In genomic region chr3:105747056-105747455, GRCh38 we compare ENCODE assay signal across 8 cellular contexts.
DNase-seq lines count a peak whose midpoint lies in the region; ATAC-seq, FAIRE-seq and TF ChIP-seq lines count a peak whose summit lies in the region.

No MANE protein-coding gene starts in this region.

- peak overlapping the region; percentile 57 for H3K4me2 ChIP-seq in mesenchymal stem cell (ENCODE audit: low read length, poor library complexity, severe bottlenecking)

- no peak overlapping the region for H3K4ac ChIP-seq in mesenchymal stem cell (ENCODE audit: low read depth in 1 of 2, low read length in 2 of 2)

- no peak overlapping the region for H2BK12ac ChIP-seq in mesenchymal stem cell (ENCODE audit: low read length in 2 of 2)

- H3K9me3 ChIP-seq in mesenchymal stem cell (ENCODE audit: control insufficient read depth, low read length), result no peaks in the 10 kb centered on the region

- peak overlapping the region; percentile 76 for H3K9ac ChIP-seq in mesenchymal stem cell (ENCODE audit: low read length)

- H2AFZ ChIP-seq in mesenchymal stem cell (ENCODE audit: low read depth, low read length), result no peak overlapping the region

- H3K27me3 ChIP-seq in bronchial epithelial cell (ENCODE audit: control insufficient read depth, insufficient read depth, low read length) (no peaks in the 10 kb centered on the region), mesenchymal stem cell (ENCODE audit: control insufficient read depth in 1 of 2, insufficient read depth in 1 of 2, low read length in 2 of 2) (no peaks in the 10 kb centered on the region)

- H2BK120ac ChIP-seq in mesenchymal stem cell (ENCODE audit: low read depth, low read length), result no peak overlapping the region

- H3K27ac ChIP-seq in mesenchymal stem cell (ENCODE audit: low read length, poor library complexity, severe bottlenecking), result peak overlapping the region; percentile 93

- H2BK15ac ChIP-seq in mesenchymal stem cell (ENCODE audit: low read depth, poor library complexity, severe bottlenecking), result no peak overlapping the region

- FAIRE-seq in bronchial epithelial cell (lab: Jason Lieb, UNC), result no peak

- no peak overlapping the region for H2AK5ac ChIP-seq in mesenchymal stem cell (ENCODE audit: low read length, severe bottlenecking)

- H3K36me3 ChIP-seq in bronchial epithelial cell (ENCODE audit: control insufficient read depth, insufficient read depth, low read length), result peaks cover 3% of the 10 kb centered on the region
- H3K36me3 ChIP-seq in mesenchymal stem cell (ENCODE audit: control insufficient read depth in 1 of 2, insufficient read depth in 2 of 2, low read depth in 1 of 2, low read length in 2 of 2), result peaks cover 0 to 50% of the 10 kb centered on the region in 2 experiments

- no peak overlapping the region for H4K8ac ChIP-seq in mesenchymal stem cell (ENCODE audit: low read length)

- no peak overlapping the region for H2BK5ac ChIP-seq in mesenchymal stem cell (ENCODE audit: low read depth, low read length, poor library complexity, severe bottlenecking)

- no peak overlapping the region for H3K18ac ChIP-seq in mesenchymal stem cell (ENCODE audit: low read depth in 1 of 2, low read length in 2 of 2)

- H3K14ac ChIP-seq in mesenchymal stem cell (ENCODE audit: low read length in 2 of 2), result no peak overlapping the region

- ATAC-seq in HG03432 (IDR thresholded peaks at IDR 0.05; ENCODE audit: unreplicated experiment), result peak; percentile 10
- ATAC-seq in HG03378 (IDR thresholded peaks at IDR 0.05; ENCODE audit: unreplicated experiment), result no peak

- H3K4me3 ChIP-seq in bronchial epithelial cell (ENCODE audit: low read depth, low read length) (no peak overlapping the region), mesenchymal stem cell (ENCODE audit: insufficient read depth in 1 of 2, low read depth in 1 of 2, low read length in 2 of 2) (no peak overlapping the region)

- peaks cover 5% of the 10 kb centered on the region for H3K79me1 ChIP-seq in mesenchymal stem cell (replicated peaks; ENCODE audit: low read length, poor library complexity, severe bottlenecking)

- WGBS in mesenchymal stem cell, result 75% methylated on average over 2 of the region's 3 CpGs

- DNase-seq in AG08395 (ENCODE audit: low spot score), result peak; percentile 69
- peak; percentile 62 for DNase-seq in bronchial epithelial cell (ENCODE audit: low read depth)
- peak; percentile 53 for DNase-seq in mesenchymal stem cell
- DNase-seq in NOMO-1 treated with DMSO at 0.1 percent for 48 hours (lab: John Stamatoyannopoulos, UW; ENCODE audit: unreplicated experiment), result no peak
- no peak for DNase-seq in hepatic stellate cell (ENCODE audit: low spot score)
- no peak for DNase-seq in hippocampal formation (lab: John Stamatoyannopoulos, UW)

- H3K4me1 ChIP-seq in mesenchymal stem cell (ENCODE audit: control insufficient read depth, insufficient read depth, low read depth, low read length), result peaks cover 2% of the 10 kb centered on the region

- no peak overlapping the region for H4K91ac ChIP-seq in mesenchymal stem cell (ENCODE audit: low read length)

- no peak for TF ChIP-seq CTCF in bronchial epithelial cell (IDR thresholded peaks at IDR 0.05; ENCODE audit: insufficient read depth, low read length, severe bottlenecking)

- H3K23ac ChIP-seq in mesenchymal stem cell (ENCODE audit: low read length in 2 of 2), result no peak overlapping the region

Comparison
In these comparisons a context has a peak if more than half of its experiments do, and no peak if none do; other contexts are left out.
1. DNase-seq: peak in AG08395 (single experiment), bronchial epithelial cell (single experiment) and mesenchymal stem cell (single experiment); none in NOMO-1 treated with DMSO at 0.1 percent for 48 hours (single experiment), hepatic stellate cell (single experiment) and hippocampal formation (0 of 2).